8 cellular contexts compared by ENCODE assay signal in genomic region chr16:4350365-4350786, GRCh38. TPM values are rescaled to one million over a fixed set of nuclear protein-coding genes. Genes with fewer than 3 reads are reported as not detected.
DNase-seq lines count a peak whose midpoint lies in the region; ATAC-seq and TF ChIP-seq lines count a peak whose summit lies in the region.

No MANE protein-coding gene starts in this region.

- peaks cover 14% of the 10 kb centered on the region for H3K4me1 Mint-ChIP-seq in T-helper 17 cell

- H3K36me3 ChIP-seq in left ventricle myocardium inferior (peaks cover 5% of the 10 kb centered on the region), smooth muscle cell (ENCODE audit: low read depth) (no peaks in the 10 kb centered on the region)

- peaks cover 3% of the 10 kb centered on the region for H3K36me3 Mint-ChIP-seq in T-helper 17 cell (ENCODE audit: low read depth)

- no peaks in the 10 kb centered on the region for H3K27me3 Mint-ChIP-seq in T-helper 17 cell

- DNase-seq in T-helper 17 cell: no peak
- no peak for DNase-seq in left ventricle myocardium inferior
- no peak for DNase-seq in smooth muscle cell (lab: John Stamatoyannopoulos, UW; ENCODE audit: unreplicated experiment)
- no peak for DNase-seq in NCI-H2029 (lab: John Stamatoyannopoulos, UW)

- H3K4me1 ChIP-seq in left ventricle myocardium inferior (peaks cover 43% of the 10 kb centered on the region), smooth muscle cell (ENCODE audit: low read depth) (peaks cover 10% of the 10 kb centered on the region)

- H3F3A ChIP-seq in smooth muscle cell (ENCODE audit: low read depth): peaks cover 8% of the 10 kb centered on the region

- no peaks in the 10 kb centered on the region for H3K27me3 ChIP-seq in left ventricle myocardium inferior (ENCODE audit: low read depth)
- H3K27me3 ChIP-seq in smooth muscle cell (ENCODE audit: low read depth): no peaks in the 10 kb centered on the region

- TF ChIP-seq CTCF in left ventricle myocardium inferior (IDR thresholded peaks at IDR 0.05; ENCODE audit: borderline replicate concordance): no peak
- TF ChIP-seq CTCF in smooth muscle cell (IDR thresholded peaks at IDR 0.05; ENCODE audit: borderline replicate concordance, insufficient read depth, poor library complexity, severe bottlenecking): no peak

- H4K20me1 ChIP-seq in smooth muscle cell (ENCODE audit: low read depth): peaks cover 30% of the 10 kb centered on the region

- H3K4me2 ChIP-seq in smooth muscle cell: peak overlapping the region; percentile 83

- peak; percentile 15 for ATAC-seq in GM21619 (IDR thresholded peaks at IDR 0.05; ENCODE audit: unreplicated experiment)
- ATAC-seq in T-helper 17 cell: peak; percentile 13
- ATAC-seq in HG02885 (IDR thresholded peaks at IDR 0.05; ENCODE audit: poor library complexity, unreplicated experiment): no peak
- ATAC-seq in HG03354 (IDR thresholded peaks at IDR 0.05; ENCODE audit: poor library complexity, severe bottlenecking, unreplicated experiment): no peak
- ATAC-seq in GM18909 (IDR thresholded peaks at IDR 0.05; ENCODE audit: poor library complexity, unreplicated experiment): no peak

- peak overlapping the region; percentile 1 for H2AFZ ChIP-seq in smooth muscle cell (ENCODE audit: low read depth)

- WGBS in smooth muscle cell (ENCODE audit: low lambda C conversion rate): 34% methylated on average over 24 of the region's 24 CpGs

- peak overlapping the region; percentile 63 for H3K9ac ChIP-seq in smooth muscle cell (ENCODE audit: low read depth)

- H3K27ac ChIP-seq in left ventricle myocardium inferior (replicated peaks) (peak overlapping the region; percentile 93), smooth muscle cell (ENCODE audit: low read depth) (peak overlapping the region; percentile 64)

- intact Hi-C loops in left ventricle myocardium inferior (cut with micrococcal nuclease): no loop called here

- H3K9me3 ChIP-seq in T-helper 17 cell (ENCODE audit: control insufficient read depth, low read length, poor library complexity, severe bottlenecking) (no peaks in the 10 kb centered on the region), left ventricle myocardium inferior (replicated peaks) (no peaks in the 10 kb centered on the region), smooth muscle cell (replicated peaks; ENCODE audit: low read depth) (no peaks in the 10 kb centered on the region)

- peak overlapping the region; percentile 83 for H3K27ac Mint-ChIP-seq in T-helper 17 cell

- peak overlapping the region; percentile 93 for H3K4me3 Mint-ChIP-seq in T-helper 17 cell

- H3K4me3 ChIP-seq in left ventricle myocardium inferior (peak overlapping the region; percentile 86), smooth muscle cell (peak overlapping the region; percentile 78)

- peaks cover 29% of the 10 kb centered on the region for H3K79me2 ChIP-seq in smooth muscle cell (ENCODE audit: low read depth)

RNA-seq across cellular contexts. Expression of gene PAM16, which starts 0.7 kb away (rescaled TPM):
- total RNA-seq in T-helper 17 cell (10 to 100 TPM; 32.3 to 41.4 TPM), left ventricle myocardium inferior (67.3 TPM), smooth muscle cell (18.4 and 29.6 TPM in 2 replicates)
- polyA plus RNA-seq in smooth muscle cell: 47.7 and 52.2 TPM in 2 replicates

RNA-seq across cellular contexts. Expression of gene VASN, which starts 21.3 kb away (rescaled TPM):
- total RNA-seq in T-helper 17 cell (under 1 TPM; 0.55 to 0.57 TPM), left ventricle myocardium inferior (5.5 TPM), smooth muscle cell (23.8 and 30.0 TPM in 2 replicates)
- polyA plus RNA-seq in smooth muscle cell: 127 and 150 TPM in 2 replicates

RNA-seq across cellular contexts. Expression of gene GLIS2, which starts 34.5 kb away (rescaled TPM):
- total RNA-seq in T-helper 17 cell (under 1 TPM; 0.10 to 0.29 TPM), left ventricle myocardium inferior (17.2 TPM), smooth muscle cell (1.2 and 2.8 TPM in 2 replicates)
- polyA plus RNA-seq in smooth muscle cell: 9.2 and 13.4 TPM in 2 replicates

Comparison
In these comparisons a context has a peak if more than half of its experiments do, and no peak if none do; other contexts are left out.
1. ATAC-seq: peak in GM21619 (single experiment) and T-helper 17 cell (single experiment); none in HG02885 (single experiment), HG03354 (single experiment) and GM18909 (single experiment).